1 cellular context compared by ENCODE assay signal in the genomic region with DNA sequence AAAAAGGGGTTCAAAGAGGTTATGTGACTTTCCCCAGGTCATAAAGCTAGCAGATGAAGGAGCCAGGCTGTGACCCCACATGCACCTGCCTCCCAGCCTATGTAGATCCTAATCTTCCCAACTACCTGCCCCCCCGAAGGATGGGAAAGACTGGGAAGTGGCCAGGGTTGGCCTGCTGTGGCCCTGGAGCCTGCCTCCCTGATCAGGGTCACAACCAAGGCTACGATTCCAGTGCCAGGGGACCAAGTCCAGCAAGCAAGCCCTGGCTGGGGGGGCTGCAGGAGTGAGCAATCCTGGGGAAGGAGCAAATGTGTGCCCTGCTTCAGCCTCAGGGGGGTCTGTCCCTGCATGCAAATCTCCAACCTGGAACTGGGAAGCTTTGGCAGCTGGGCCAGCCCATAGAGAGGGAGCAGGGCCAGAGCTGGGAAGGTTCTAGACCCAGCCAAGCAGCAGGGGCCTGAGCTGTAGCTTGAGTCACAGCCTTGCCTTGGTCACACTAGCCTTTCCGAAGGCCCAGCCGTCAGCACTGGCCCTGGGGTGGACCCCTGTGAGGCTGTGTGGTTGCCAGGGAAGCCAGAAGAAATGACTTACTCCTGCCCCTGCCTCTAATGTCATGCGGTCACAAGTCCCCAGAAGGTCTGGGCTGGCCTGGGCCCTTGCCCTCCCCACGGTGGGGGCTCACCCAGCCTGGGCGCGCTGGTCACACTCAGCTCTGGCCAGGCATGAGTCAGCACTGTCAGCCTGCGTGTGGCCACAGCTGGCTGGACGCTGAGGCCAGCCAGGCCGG.
TF ChIP-seq lines count a peak whose summit lies in the region.

No MANE protein-coding gene starts in this region.

TF ChIP-seq in H1, 55 proteins besides CTCF, POLR2A, EP300 and RAD21 (continued from another document):
- no peak for TF ChIP-seq EGR1 (IDR thresholded peaks at IDR 0.05; ENCODE audit: borderline replicate concordance, low read depth, low read length)
